Comparison of ENCODE assay signal across 8 cellular contexts in the genomic region with DNA sequence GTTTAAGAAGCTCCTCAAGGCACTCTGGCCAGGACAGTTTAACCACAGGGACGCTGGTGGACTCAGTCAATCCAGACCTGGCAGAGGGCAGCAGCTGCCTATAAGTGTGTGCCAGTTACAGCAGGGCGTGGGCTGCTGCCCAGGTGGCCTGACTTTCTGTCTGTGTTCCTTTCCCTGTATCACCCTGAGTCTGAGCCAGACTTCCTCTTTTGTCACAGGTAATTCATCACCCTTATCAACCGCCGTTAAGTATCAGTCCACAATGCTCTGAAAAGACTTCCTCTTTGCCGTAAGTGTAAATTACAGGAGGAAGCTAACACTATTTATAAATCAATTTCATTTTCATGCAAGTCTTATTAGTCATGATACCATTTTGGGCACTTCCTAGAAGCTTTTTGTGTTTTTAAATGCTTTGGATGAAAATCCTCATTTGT. TPM values are rescaled to one million over a fixed set of nuclear protein-coding genes. Genes with fewer than 3 reads are reported as not detected.
DNase-seq lines count a peak whose midpoint lies in the region; ATAC-seq, FAIRE-seq and TF ChIP-seq lines count a peak whose summit lies in the region.

No MANE protein-coding gene starts in this region.

- no peak for TF ChIP-seq RAD21 in GM12878 (IDR thresholded peaks at IDR 0.05; ENCODE audit: insufficient read depth, low read depth, low read length)

- BruUV-seq in GM12878 (replicated peaks; lab: Mats Ljungman, UMichigan) = no TSS peak

- SMC1A ChIA-PET in GM12878 (lab: Charles Lee; ENCODE audit: uncharacterized antibody, unreplicated experiment) = interaction anchor here (0.9 to 16.4 kb wide), 12 partner anchors 11 to 256 kb away, joined by 3 to 222 read pairs (median 4); partner anchors contain the start of gene LPIN1

- TF ChIP-seq CTCF in GM12878 (IDR thresholded peaks at IDR 0.05 in 2 of 3, conservative IDR thresholded peaks at IDR 0.05 in 1 of 3; ENCODE audit: control insufficient read depth in 2 of 3, extremely low read depth in 1 of 3, insufficient read depth in 1 of 3, low read depth in 3 of 3, low read length in 3 of 3) = no peak; a peak in 1 of 6 replicates

- peak overlapping the region; percentile 98 for H3K4me2 ChIP-seq in GM12878 (ENCODE audit: control insufficient read depth, insufficient read depth)

- H3K4me3 ChIP-seq in GM12878 = peak overlapping the region; percentile 66
- peak overlapping the region in 1 of 2 donors; percentile 3 for H3K4me3 ChIP-seq in muscle layer of duodenum (ENCODE audit: low read depth in 1 of 2, low read length in 2 of 2)

- ATAC-seq in GM19438 (IDR thresholded peaks at IDR 0.05; ENCODE audit: low read depth, unreplicated experiment) = peak; percentile 65
- peak; percentile 63 for ATAC-seq in HG03439 (IDR thresholded peaks at IDR 0.05; ENCODE audit: unreplicated experiment)
- ATAC-seq in GM12878 = peak; percentile 69

- in situ Hi-C loops in GM12878 (cut with MboI) = no loop called here

- H3K9me3 ChIP-seq in GM12878 (replicated peaks; ENCODE audit: control insufficient read depth, insufficient read depth, low read length) = no peaks in the 10 kb centered on the region
- no peaks in the 10 kb centered on the region for H3K9me3 ChIP-seq in muscle layer of duodenum (ENCODE audit: control insufficient read depth in 1 of 2, low read length in 2 of 2)

- TF ChIP-seq EP300 in GM12878 (IDR thresholded peaks at IDR 0.05; ENCODE audit: borderline replicate concordance in 1 of 2, control insufficient read depth in 1 of 2, low read depth in 2 of 2, low read length in 2 of 2) = peak; percentile 95 to 96

- DNase-seq in DMS79 (lab: John Stamatoyannopoulos, UW) = peak; percentile 76
- DNase-seq in NOMO-1 (lab: John Stamatoyannopoulos, UW; ENCODE audit: unreplicated experiment in 2 of 2) = peak; percentile 92 to 99
- DNase-seq in GM12878 (ENCODE audit: low read depth, low spot score) = peak; percentile 93
- DNase-seq in foreskin melanocyte = no peak
- DNase-seq in H4 (ENCODE audit: low spot score) = no peak

- H2AFZ ChIP-seq in GM12878 (ENCODE audit: control insufficient read depth, low read depth, low read length) = peak overlapping the region; percentile 23; the same call in 1 of the 2 replicates

- RAD21 ChIA-PET in GM12878 (lab: Charles Lee; ENCODE audit: unreplicated experiment) = interaction anchor here (0.9 to 4.6 kb wide), 12 partner anchors 9 to 252 kb away, joined by 3 to 51 read pairs (median 4); no protein-coding TSS in a partner anchor

- H4K20me1 ChIP-seq in GM12878 (ENCODE audit: control insufficient read depth, insufficient read depth) = no peaks in the 10 kb centered on the region

- peak; percentile 95 for FAIRE-seq in GM12878 (lab: Jason Lieb, UNC)

- POLR2A ChIA-PET in GM12878 (lab: Charles Lee) = interaction anchor here (0.7 to 7.0 kb wide), 8 partner anchors 8 to 253 kb away, joined by 3 to 84 read pairs (median 6); partner anchors contain the start of gene LPIN1

- CTCF ChIA-PET in GM12878 (lab: Yijun Ruan, JAX) = interaction anchor here (0.7 to 28.9 kb wide), 8 partner anchors 8 to 114 kb away, joined by 3 to 684 read pairs (median 6); partner anchors contain the start of gene LPIN1

- H3K9ac ChIP-seq in GM12878 (ENCODE audit: control insufficient read depth, insufficient read depth, low read length) = peak overlapping the region; percentile 83; the same call in 1 of the 2 replicates

- no peaks in the 10 kb centered on the region for H3K27me3 ChIP-seq in GM12878 (replicated peaks in 1 of 2; ENCODE audit: control insufficient read depth in 2 of 2, insufficient read depth in 2 of 2, low read length in 1 of 2)
- no peaks in the 10 kb centered on the region for H3K27me3 ChIP-seq in muscle layer of duodenum (ENCODE audit: low read depth, low read length)

- H3K27ac ChIP-seq in GM12878 (ENCODE audit: control insufficient read depth, insufficient read depth) = peak overlapping the region; percentile 97
- H3K27ac ChIP-seq in muscle layer of duodenum (ENCODE audit: low read length) = peak overlapping the region; percentile 41

- H3K36me3 ChIP-seq in GM12878 (ENCODE audit: control insufficient read depth in 2 of 2, insufficient read depth in 2 of 2, low read length in 1 of 2) = peaks cover 0 to under 1% of the 10 kb centered on the region in 2 experiments; a peak in 1 of 4 replicates
- H3K36me3 ChIP-seq in muscle layer of duodenum (ENCODE audit: control insufficient read depth in 1 of 2, insufficient read depth in 2 of 2, low read length in 2 of 2) = no peaks in the 10 kb centered on the region

- intact Hi-C loops in GM12878 (cut with micrococcal nuclease; ENCODE audit: unreplicated experiment) = loop anchor here (5.0 kb wide), 1 partner anchor 114 kb away; no protein-coding TSS in a partner anchor

- peak; percentile 31; the same call in 1 of the 2 replicates for TF ChIP-seq POLR2A in GM12878 (IDR thresholded peaks at IDR 0.05; ENCODE audit: low read depth, low read length)

- WGBS in GM12878 (ENCODE audit: insufficient coverage, insufficient replicate concordance, low lambda C conversion rate, missing lambda C conversion rate) = under 1% methylated on average over 5 of the region's 5 CpGs

- H3K79me2 ChIP-seq in GM12878 (ENCODE audit: control insufficient read depth, insufficient read depth, low read length) = peaks cover 49% of the 10 kb centered on the region

- H3K4me1 ChIP-seq in GM12878 (ENCODE audit: control insufficient read depth, insufficient read depth, low read length) (peaks cover 65% of the 10 kb centered on the region), muscle layer of duodenum (ENCODE audit: control insufficient read depth in 1 of 2, insufficient read depth in 2 of 2, low read length in 2 of 2) (peaks cover 11 to 18% of the 10 kb centered on the region in 2 donors)

TF ChIP-seq in GM12878, 131 proteins besides CTCF, POLR2A, EP300 and RAD21 (continues in another document):
- TF ChIP-seq, protein P1, sequence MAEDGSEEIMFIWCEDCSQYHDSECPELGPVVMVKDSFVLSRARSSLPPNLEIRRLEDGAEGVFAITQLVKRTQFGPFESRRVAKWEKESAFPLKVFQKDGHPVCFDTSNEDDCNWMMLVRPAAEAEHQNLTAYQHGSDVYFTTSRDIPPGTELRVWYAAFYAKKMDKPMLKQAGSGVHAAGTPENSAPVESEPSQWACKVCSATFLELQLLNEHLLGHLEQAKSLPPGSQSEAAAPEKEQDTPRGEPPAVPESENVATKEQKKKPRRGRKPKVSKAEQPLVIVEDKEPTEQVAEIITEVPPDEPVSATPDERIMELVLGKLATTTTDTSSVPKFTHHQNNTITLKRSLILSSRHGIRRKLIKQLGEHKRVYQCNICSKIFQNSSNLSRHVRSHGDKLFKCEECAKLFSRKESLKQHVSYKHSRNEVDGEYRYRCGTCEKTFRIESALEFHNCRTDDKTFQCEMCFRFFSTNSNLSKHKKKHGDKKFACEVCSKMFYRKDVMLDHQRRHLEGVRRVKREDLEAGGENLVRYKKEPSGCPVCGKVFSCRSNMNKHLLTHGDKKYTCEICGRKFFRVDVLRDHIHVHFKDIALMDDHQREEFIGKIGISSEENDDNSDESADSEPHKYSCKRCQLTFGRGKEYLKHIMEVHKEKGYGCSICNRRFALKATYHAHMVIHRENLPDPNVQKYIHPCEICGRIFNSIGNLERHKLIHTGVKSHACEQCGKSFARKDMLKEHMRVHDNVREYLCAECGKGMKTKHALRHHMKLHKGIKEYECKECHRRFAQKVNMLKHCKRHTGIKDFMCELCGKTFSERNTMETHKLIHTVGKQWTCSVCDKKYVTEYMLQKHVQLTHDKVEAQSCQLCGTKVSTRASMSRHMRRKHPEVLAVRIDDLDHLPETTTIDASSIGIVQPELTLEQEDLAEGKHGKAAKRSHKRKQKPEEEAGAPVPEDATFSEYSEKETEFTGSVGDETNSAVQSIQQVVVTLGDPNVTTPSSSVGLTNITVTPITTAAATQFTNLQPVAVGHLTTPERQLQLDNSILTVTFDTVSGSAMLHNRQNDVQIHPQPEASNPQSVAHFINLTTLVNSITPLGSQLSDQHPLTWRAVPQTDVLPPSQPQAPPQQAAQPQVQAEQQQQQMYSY (CRISPR knock-in tag; IDR thresholded peaks at IDR 0.05) = no peak
- TF ChIP-seq SMARCA5 (IDR thresholded peaks at IDR 0.05) = no peak
- peak; percentile 41; the same call in 1 of the 2 replicates for TF ChIP-seq ZNF24 (IDR thresholded peaks at IDR 0.05)
- TF ChIP-seq EED (IDR thresholded peaks at IDR 0.05; ENCODE audit: low read depth) = peak; percentile 88
- TF ChIP-seq, protein P2, sequence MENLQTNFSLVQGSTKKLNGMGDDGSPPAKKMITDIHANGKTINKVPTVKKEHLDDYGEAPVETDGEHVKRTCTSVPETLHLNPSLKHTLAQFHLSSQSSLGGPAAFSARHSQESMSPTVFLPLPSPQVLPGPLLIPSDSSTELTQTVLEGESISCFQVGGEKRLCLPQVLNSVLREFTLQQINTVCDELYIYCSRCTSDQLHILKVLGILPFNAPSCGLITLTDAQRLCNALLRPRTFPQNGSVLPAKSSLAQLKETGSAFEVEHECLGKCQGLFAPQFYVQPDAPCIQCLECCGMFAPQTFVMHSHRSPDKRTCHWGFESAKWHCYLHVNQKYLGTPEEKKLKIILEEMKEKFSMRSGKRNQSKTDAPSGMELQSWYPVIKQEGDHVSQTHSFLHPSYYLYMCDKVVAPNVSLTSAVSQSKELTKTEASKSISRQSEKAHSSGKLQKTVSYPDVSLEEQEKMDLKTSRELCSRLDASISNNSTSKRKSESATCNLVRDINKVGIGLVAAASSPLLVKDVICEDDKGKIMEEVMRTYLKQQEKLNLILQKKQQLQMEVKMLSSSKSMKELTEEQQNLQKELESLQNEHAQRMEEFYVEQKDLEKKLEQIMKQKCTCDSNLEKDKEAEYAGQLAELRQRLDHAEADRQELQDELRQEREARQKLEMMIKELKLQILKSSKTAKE (IDR thresholded peaks at IDR 0.05; ENCODE audit: low read depth, poor library complexity, severe bottlenecking) = peak; percentile 99

RNA-seq across cellular contexts. Expression of gene LPIN1, which starts 7.0 kb away (rescaled TPM):
- 183 and 196 TPM in 2 replicates for total RNA-seq in GM12878 (2013; cell fraction: nucleolus; rRNA removed)
- total RNA-seq in GM12878 (2014; rRNA removed) (52.2 and 58.5 TPM in 2 replicates), GM12878 (2014; rRNA removed; fragmentation: Illumina TruSeq; extraction: Trizol) (46.1 and 48.3 TPM in 2 replicates), GM12878 (2021) (59.9 and 61.4 TPM in 2 replicates)
- 12.5 TPM for polyA plus RNA-seq in GM12878 (2011; ENCODE audit: low read depth)
- polyA plus RNA-seq in GM12878 (2011; rRNA removed) (75.6 and 82.5 TPM in 2 replicates), GM12878 (2014; fragmentation: Illumina TruSeq; extraction: Trizol) (50.8 and 52.3 TPM in 2 replicates), GM12878 (2014; fragmentation: Nextera tagmentation; extraction: Ambion mirVana) (10 to 100 TPM; 18.8 to 23.9 TPM), GM12878 (2014; rRNA removed) (60.1 and 63.6 TPM in 2 replicates), GM12878 (2016; fragmentation: Nextera tagmentation; extraction: Ambion mirVana) (10 to 100 TPM; 37.0 to 37.5 TPM)
- polyA plus RNA-seq in GM12878 (2011; cell fraction: cytosol; rRNA removed) = 55.7 and 55.9 TPM in 2 replicates
- polyA plus RNA-seq in GM12878 (2011; cell fraction: nucleus; rRNA removed) = 97.5 and 102 TPM in 2 replicates
- 17.6 and 19.7 TPM in 2 replicates for polyA plus RNA-seq in GM12878 (2012)
- 55.0 and 62.3 TPM in 2 replicates for polyA minus RNA-seq in GM12878 (2011; rRNA and poly(A)+ RNA removed)
- 17.0 and 20.3 TPM in 2 replicates for polyA minus RNA-seq in GM12878 (2011; cell fraction: cytosol; rRNA and poly(A)+ RNA removed)
- polyA minus RNA-seq in GM12878 (2011; cell fraction: nucleus; rRNA and poly(A)+ RNA removed) = 69.2 and 114 TPM in 2 replicates
- 21.1 and 27.9 TPM in 2 replicates for total RNA-seq in H4 (2014; rRNA removed; shearing (Covaris generic))

Comparison
In these comparisons a context has a peak if more than half of its experiments do, and no peak if none do; other contexts are left out.
1. DNase-seq: peak in DMS79 (single experiment), NOMO-1 (2 of 2) and GM12878 (single experiment); none in foreskin melanocyte (single experiment) and H4 (single experiment).
2. Peak in every context shown above with its lines, with median percentiles within 50 percentile points of each other: ATAC-seq.